Comparison of ENCODE assay signal across 19 cellular contexts in genomic region chr4:181822005-181822375, GRCh38.
DNase-seq lines count a peak whose midpoint lies in the region; FAIRE-seq and TF ChIP-seq lines count a peak whose summit lies in the region.
"Had no signal": no experiment of that assay in that cellular context is flagged by ENCODE, and none has a peak within 500 bp of the region (broad histone marks: within the 10 kb centered on the region; RNA-seq: fewer than 3 reads in every experiment).

No MANE protein-coding gene starts in this region.

- H3K27me3 ChIP-seq in hepatocyte: peaks cover 6% of the 10 kb centered on the region
- H3K27me3 ChIP-seq in tibial artery: no peaks in the 10 kb centered on the region
- no peaks in the 10 kb centered on the region for H3K27me3 ChIP-seq in uterus

- TF ChIP-seq CTCF in HFFc6 (IDR thresholded peaks at IDR 0.05) (no peak), hepatocyte (IDR thresholded peaks at IDR 0.05; ENCODE audit: poor library complexity) (no peak), tibial artery (IDR thresholded peaks at IDR 0.05) (no peak), uterus (IDR thresholded peaks at IDR 0.05) (no peak), kidney (IDR thresholded peaks at IDR 0.05; ENCODE audit: borderline replicate concordance, extremely low read depth, insufficient read depth) (no peak)

- no peaks in the 10 kb centered on the region for H3K9me3 Mint-ChIP-seq in HFFc6

- H3K9me3 ChIP-seq in hepatocyte (ENCODE audit: low read depth) (no peaks in the 10 kb centered on the region), tibial artery (no peaks in the 10 kb centered on the region), uterus (no peaks in the 10 kb centered on the region), kidney (ENCODE audit: control insufficient read depth in 1 of 2, low read length in 2 of 2) (no peaks in the 10 kb centered on the region)

- H3K27ac Mint-ChIP-seq in HFFc6: no peak overlapping the region
- H3K27ac Mint-ChIP-seq: progenitor cell of endocrine pancreas; stimulated activated memory B cell treated with anti-CD40 and anti-IgM and Interleukin-4, amounts not matched to agents 10 μg/mL and 1 μg/mL and 100 μg/mL, for 72 hours had no signal

- H2AFZ ChIP-seq in hepatocyte: no peak overlapping the region

- no peaks in the 10 kb centered on the region for H3K79me2 ChIP-seq in hepatocyte

- intact Hi-C loops in tibial artery (cut with DNase I; ENCODE audit: low total_unique reads): no loop called here
- intact Hi-C loops in uterus (cut with DNase I; ENCODE audit: low total_unique reads): no loop called here
- intact Hi-C loops in kidney (cut with DNase I): no loop called here

- H3K4me3 Mint-ChIP-seq in HFFc6: peak overlapping the region; percentile 37; the same call in 1 of the 2 replicates
- H3K4me3 Mint-ChIP-seq: stimulated activated memory B cell treated with anti-CD40 and anti-IgM and Interleukin-4, amounts not matched to agents 10 μg/mL and 1 μg/mL and 100 μg/mL, for 72 hours had no signal

- H3K27me3 Mint-ChIP-seq in HFFc6 (ENCODE audit: insufficient read depth): peaks cover 8% of the 10 kb centered on the region
- H3K27me3 Mint-ChIP-seq: stimulated activated memory B cell treated with anti-CD40 and anti-IgM and Interleukin-4, amounts not matched to agents 10 μg/mL and 1 μg/mL and 100 μg/mL, for 72 hours had no signal

- H3K36me3 Mint-ChIP-seq in HFFc6 (ENCODE audit: low read depth): no peaks in the 10 kb centered on the region
- H3K36me3 Mint-ChIP-seq: stimulated activated memory B cell treated with anti-CD40 and anti-IgM and Interleukin-4, amounts not matched to agents 10 μg/mL and 1 μg/mL and 100 μg/mL, for 72 hours had no signal

- H3K9ac ChIP-seq in kidney (ENCODE audit: low read length in 2 of 2): no peak overlapping the region

- H3K4me1 ChIP-seq in hepatocyte (ENCODE audit: insufficient read depth) (no peaks in the 10 kb centered on the region), tibial artery (no peaks in the 10 kb centered on the region), uterus (no peaks in the 10 kb centered on the region), kidney (ENCODE audit: control insufficient read depth in 1 of 2, insufficient read depth in 1 of 2, low read depth in 1 of 2, low read length in 2 of 2) (no peaks in the 10 kb centered on the region)

- no peaks in the 10 kb centered on the region for H4K20me1 ChIP-seq in hepatocyte (ENCODE audit: insufficient read depth, poor library complexity, severe bottlenecking)

- no peaks in the 10 kb centered on the region for H3K9me2 ChIP-seq in hepatocyte (replicated peaks; ENCODE audit: insufficient read depth)

- H3K4me1 Mint-ChIP-seq in HFFc6 (ENCODE audit: low read depth): peaks cover 22% of the 10 kb centered on the region
- H3K4me1 Mint-ChIP-seq: stimulated activated memory B cell treated with anti-CD40 and anti-IgM and Interleukin-4, amounts not matched to agents 10 μg/mL and 1 μg/mL and 100 μg/mL, for 72 hours had no signal

- no peak overlapping the region for H3K4me3 ChIP-seq in hepatocyte
- H3K4me3 ChIP-seq in tibial artery: no peak overlapping the region
- H3K4me3 ChIP-seq in uterus: no peak overlapping the region
- no peak overlapping the region for H3K4me3 ChIP-seq in kidney (ENCODE audit: low read length in 2 of 2)

- peak overlapping the region; percentile 26 for H3K4me2 ChIP-seq in hepatocyte

- DNase-seq in COR-L47 (lab: John Stamatoyannopoulos, UW): peak; percentile 55
- DNase-seq in HFFc6: no peak
- DNase-seq in NCI-H748 treated with DMSO at 0.1 percent for 48 hours (lab: John Stamatoyannopoulos, UW): peak; percentile 5
- no peak for DNase-seq in hepatocyte (ENCODE audit: low spot score)
- no peak for DNase-seq in tibial artery
- no peak for DNase-seq in uterus
- no peak for DNase-seq in T1000 (lab: John Stamatoyannopoulos, UW)
- no peak for DNase-seq in kidney
- DNase-seq: activated CD4-positive, alpha-beta T cell treated with anti-CD3 and anti-CD28 coated beads, Interleukin-2, amount 50 U/mL, for 48 hours; activated effector memory CD4-positive, alpha-beta T cell treated with anti-CD3 and anti-CD28 coated beads, Interleukin-2, amount 50 U/mL, for 16 hours; central memory CD4-positive, alpha-beta T cell; GDM1; hypothalamus; OCI-M1; stimulated activated CD4-positive, alpha-beta T cell treated with anti-CD3 and anti-CD28 coated beads, Interleukin-2, amount 100 ng/mL, for 24 hours; T-helper 2 cell had no signal

- no peak overlapping the region for H3K27ac ChIP-seq in hepatocyte
- no peak overlapping the region for H3K27ac ChIP-seq in tibial artery
- H3K27ac ChIP-seq in uterus: no peak overlapping the region
- H3K27ac ChIP-seq in kidney (ENCODE audit: low read depth in 2 of 2, low read length in 2 of 2): no peak overlapping the region
- H3K27ac ChIP-seq: epithelial cell of prostate had no signal

- no peak for TF ChIP-seq POLR2A in uterus (IDR thresholded peaks at IDR 0.05)

- FAIRE-seq in kidney (lab: Jason Lieb, UNC): no peak

- H3K36me3 ChIP-seq in hepatocyte (replicated peaks; ENCODE audit: insufficient read depth, low read depth) (no peaks in the 10 kb centered on the region), tibial artery (no peaks in the 10 kb centered on the region), uterus (no peaks in the 10 kb centered on the region), kidney (ENCODE audit: control insufficient read depth in 1 of 2, insufficient read depth in 2 of 2, low read length in 2 of 2) (no peaks in the 10 kb centered on the region)

Comparison
In these comparisons a context has a peak if more than half of its experiments do, and no peak if none do; other contexts are left out.
1. DNase-seq: peak in COR-L47 (single experiment) and NCI-H748 treated with DMSO at 0.1 percent for 48 hours (single experiment); none in HFFc6 (single experiment), hepatocyte (single experiment), tibial artery (0 of 2), uterus (0 of 2), T1000 (single experiment) and kidney (single experiment).